In the genomic region with DNA sequence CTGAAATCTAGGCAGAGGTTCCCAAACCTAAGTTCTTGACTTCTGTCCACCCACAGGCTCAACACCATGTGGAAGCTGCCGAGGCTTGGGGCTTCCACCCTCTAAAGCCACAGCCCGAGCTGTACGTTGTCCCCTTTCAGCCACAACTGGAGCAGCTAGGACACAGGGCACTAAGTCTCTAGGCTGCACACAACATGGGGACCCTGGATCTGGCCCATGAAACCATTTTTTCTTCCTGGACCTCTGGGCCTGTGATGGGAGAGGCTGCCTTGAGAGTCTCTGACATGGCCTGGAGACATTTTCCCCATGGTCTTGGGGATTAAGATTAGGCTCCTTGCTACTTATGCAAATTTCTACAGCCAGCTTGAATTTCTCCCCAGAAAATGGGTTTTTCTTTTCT, we compare ENCODE assay signal across 31 cellular contexts.
DNase-seq lines count a peak whose midpoint lies in the region; ATAC-seq, FAIRE-seq and TF ChIP-seq lines count a peak whose summit lies in the region.
"Had no signal": no experiment of that assay in that cellular context is flagged by ENCODE, and none has a peak within 500 bp of the region (broad histone marks: within the 10 kb centered on the region; RNA-seq: fewer than 3 reads in every experiment).

No MANE protein-coding gene starts in this region.

- no peaks in the 10 kb centered on the region for H3K9me1 ChIP-seq in K562 (ENCODE audit: control insufficient read depth, insufficient read depth, low read length)

- no TSS peak for BruUV-seq in K562 (replicated peaks; lab: Mats Ljungman, UMichigan)

- H3K4me1 ChIP-seq in HEK293 (ENCODE audit: control insufficient read depth, insufficient read depth, low read length), result no peaks in the 10 kb centered on the region
- H3K4me1 ChIP-seq in K562 (replicated peaks in 1 of 2; ENCODE audit: control insufficient read depth in 2 of 2, insufficient read depth in 2 of 2, low read length in 2 of 2), result no peaks in the 10 kb centered on the region
- H3K4me1 ChIP-seq: A549, BE2C, BLaER1, Caco-2 had no signal

- no peak overlapping the region for H2AFZ ChIP-seq in K562 (ENCODE audit: low read depth, low read length)

- no peaks in the 10 kb centered on the region for H3K36me3 ChIP-seq in HEK293 (ENCODE audit: control insufficient read depth in 2 of 2, insufficient read depth in 1 of 2, low read length in 2 of 2)
- no peaks in the 10 kb centered on the region for H3K36me3 ChIP-seq in K562 (ENCODE audit: control insufficient read depth, insufficient read depth, low read length)
- H3K36me3 ChIP-seq: BE2C; BLaER1; BLaER1 treated with 17β-estradiol and CSF1 and Interleukin-3, amounts not matched to agents 10 nM and 100 nM had no signal

- no peak for TF ChIP-seq POLR2A in K562 (conservative IDR thresholded peaks at IDR 0.05)

- no peaks in the 10 kb centered on the region for H3K27me3 ChIP-seq in K562 (ENCODE audit: control insufficient read depth in 2 of 2, insufficient read depth in 2 of 2, low read length in 2 of 2)
- H3K27me3 ChIP-seq: BE2C; BLaER1; BLaER1 treated with 17β-estradiol and CSF1 and Interleukin-3, amounts not matched to agents 10 nM and 100 nM had no signal

- no peak overlapping the region for H3K9ac ChIP-seq in K562 (ENCODE audit: insufficient read depth in 1 of 2, low read depth in 2 of 2, low read length in 2 of 2)
- H3K9ac ChIP-seq: BLaER1; BLaER1 treated with 17β-estradiol and CSF1 and Interleukin-3, amounts not matched to agents 10 nM and 100 nM had no signal

- ATAC-seq in K562 (no peak), HG02852 (IDR thresholded peaks at IDR 0.05; ENCODE audit: unreplicated experiment) (no peak), GM18907 (IDR thresholded peaks at IDR 0.05; ENCODE audit: unreplicated experiment) (no peak)
- ATAC-seq: A549; CD8-positive, alpha-beta T cell had no signal

- TF ChIP-seq EP300 in K562 (IDR thresholded peaks at IDR 0.05; ENCODE audit: low read length), result no peak

- no peak overlapping the region for H3K4me3 ChIP-seq in HEK293 (ENCODE audit: low read depth, low read length)
- no peak overlapping the region for H3K4me3 ChIP-seq in K562
- H3K4me3 ChIP-seq: A549; BLaER1; BLaER1 treated with 17β-estradiol and CSF1 and Interleukin-3, amounts not matched to agents 10 nM and 100 nM had no signal

- H4K20me1 ChIP-seq in K562 (replicated peaks; ENCODE audit: control insufficient read depth, insufficient read depth, low read length), result no peaks in the 10 kb centered on the region
- H4K20me1 ChIP-seq: BLaER1; BLaER1 treated with 17β-estradiol and CSF1 and Interleukin-3, amounts not matched to agents 10 nM and 100 nM had no signal

- POLR2A ChIA-PET in HEK293 (lab: Yijun Ruan, JAX) (no interaction called here), K562 (lab: Yijun Ruan, JAX) (interaction anchor here (1.0 to 2.2 kb wide), 2 partner anchors 13 to 41 kb away, joined by 3 to 5 read pairs; no protein-coding TSS in a partner anchor)

- H3K9me3 ChIP-seq in HEK293 (ENCODE audit: control insufficient read depth, insufficient read depth, low read depth, low read length) (no peaks in the 10 kb centered on the region), K562 (replicated peaks; ENCODE audit: control insufficient read depth, insufficient read depth, low read depth, low read length) (no peaks in the 10 kb centered on the region; the same call in 1 of the 2 replicates)
- H3K9me3 ChIP-seq: A549, BE2C, Caco-2 had no signal

- CTCF ChIA-PET in HEK293 (lab: Yijun Ruan, JAX), result no interaction called here
- CTCF ChIA-PET in K562 (lab: Yijun Ruan, JAX; ENCODE audit: low intra/inter-chr PET ratio), result no interaction called here

- H3K4me2 ChIP-seq in K562 (ENCODE audit: insufficient read depth, low read length), result no peak overlapping the region
- H3K4me2 ChIP-seq: A549; BLaER1; BLaER1 treated with 17β-estradiol and CSF1 and Interleukin-3, amounts not matched to agents 10 nM and 100 nM had no signal

- in situ Hi-C loops in K562 (cut with MboI), result no loop called here

- TF ChIP-seq RAD21 in K562 (CRISPR knock-in tag; conservative IDR thresholded peaks at IDR 0.05 in 1 of 2, IDR thresholded peaks at IDR 0.05 in 1 of 2), result no peak

- TF ChIP-seq CTCF in HEK293 (tag by site-specific recombination; IDR thresholded peaks at IDR 0.05), result no peak
- no peak for TF ChIP-seq CTCF in K562 (IDR thresholded peaks at IDR 0.05 in 2 of 3, conservative IDR thresholded peaks at IDR 0.05 in 1 of 3; ENCODE audit: insufficient read depth in 2 of 3, low read depth in 1 of 3, low read length in 3 of 3)

- no peak for DNase-seq in K562 (ENCODE audit: extremely low read depth in 1 of 4, low spot score in 3 of 4)
- DNase-seq: 8988T; ACHN; AML-193; BE2C; C1 segment of cervical spinal cord; Caco-2; Calu3; CD4-positive, alpha-beta memory T cell; CD4-positive, alpha-beta T cell; CD4-positive, CD25-positive, alpha-beta regulatory T cell; CD8-positive, alpha-beta memory T cell; CD8-positive, alpha-beta T cell; COR-L47; DMS 273 treated with DMSO at 0.1 percent for 48 hours; DMS153; DMS53; DMS79; DMS79 treated with DMSO at 0.1 percent for 48 hours; DND-41; EL had no signal

- H3K27ac ChIP-seq in HEK293 (ENCODE audit: extremely low read depth, low read depth, low read length) (no peak overlapping the region), K562 (ENCODE audit: extremely low read depth, low read depth, low read length) (no peak overlapping the region)
- H3K27ac ChIP-seq: 22Rv1; A549; BLaER1; BLaER1 treated with 17β-estradiol and CSF1 and Interleukin-3, amounts not matched to agents 10 nM and 100 nM; C4-2B had no signal

- intact Hi-C loops in K562 (cut with micrococcal nuclease), result no loop called here

- no peak for FAIRE-seq in K562 (lab: Jason Lieb, UNC)
- FAIRE-seq: A204.1, A549, D721Med had no signal

- H3K79me2 ChIP-seq in K562 (ENCODE audit: control insufficient read depth, insufficient read depth, low read length), result no peaks in the 10 kb centered on the region

- WGBS in K562 (ENCODE audit: insufficient coverage, low coverage, missing lambda C conversion rate), result under 1% methylated on average over 3 of the region's 3 CpGs

TF ChIP-seq in HEK293, 187 proteins besides CTCF, POLR2A, EP300 and RAD21:
- TF ChIP-seq, protein P1, sequence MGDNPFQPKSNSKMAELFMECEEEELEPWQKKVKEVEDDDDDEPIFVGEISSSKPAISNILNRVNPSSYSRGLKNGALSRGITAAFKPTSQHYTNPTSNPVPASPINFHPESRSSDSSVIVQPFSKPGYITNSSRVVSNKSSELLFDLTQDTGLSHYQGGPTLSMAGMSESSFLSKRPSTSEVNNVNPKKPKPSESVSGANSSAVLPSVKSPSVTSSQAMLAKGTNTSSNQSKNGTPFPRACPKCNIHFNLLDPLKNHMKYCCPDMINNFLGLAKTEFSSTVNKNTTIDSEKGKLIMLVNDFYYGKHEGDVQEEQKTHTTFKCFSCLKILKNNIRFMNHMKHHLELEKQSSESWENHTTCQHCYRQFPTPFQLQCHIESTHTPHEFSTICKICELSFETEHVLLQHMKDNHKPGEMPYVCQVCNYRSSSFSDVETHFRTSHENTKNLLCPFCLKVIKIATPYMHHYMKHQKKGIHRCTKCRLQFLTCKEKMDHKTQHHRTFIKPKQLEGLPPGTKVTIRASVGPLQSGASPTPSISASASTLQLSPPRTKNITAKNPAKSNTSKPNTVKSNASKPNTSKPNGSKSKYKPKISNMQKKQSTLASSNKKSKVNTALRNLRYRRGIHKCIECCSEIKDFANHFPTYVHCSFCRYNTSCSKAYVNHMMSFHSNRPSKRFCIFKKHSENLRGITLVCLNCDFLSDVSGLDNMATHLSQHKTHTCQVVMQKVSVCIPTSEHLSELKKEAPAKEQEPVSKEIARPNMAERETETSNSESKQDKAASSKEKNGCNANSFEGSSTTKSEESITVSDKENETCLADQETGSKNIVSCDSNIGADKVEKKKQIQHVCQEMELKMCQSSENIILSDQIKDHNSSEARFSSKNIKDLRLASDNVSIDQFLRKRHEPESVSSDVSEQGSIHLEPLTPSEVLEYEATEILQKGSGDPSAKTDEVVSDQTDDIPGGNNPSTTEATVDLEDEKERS (tag by site-specific recombination; IDR thresholded peaks at IDR 0.05), result no peak
- peak; percentile 74 for TF ChIP-seq ZNF585B (tag by site-specific recombination; IDR thresholded peaks at IDR 0.05)

TF ChIP-seq in K562, 482 proteins besides CTCF, POLR2A, EP300 and RAD21 (continues in another document):
- TF ChIP-seq GTF2A2 (tag; IDR thresholded peaks at IDR 0.05) (no peak), SMC3 (conservative IDR thresholded peaks at IDR 0.05; ENCODE audit: insufficient read depth, low read depth, low read length) (no peak), PML (IDR thresholded peaks at IDR 0.05; ENCODE audit: low read length) (no peak), SUPT5H (IDR thresholded peaks at IDR 0.05) (no peak), CBX3 (IDR thresholded peaks at IDR 0.05; ENCODE audit: borderline replicate concordance in 1 of 2, low read length in 2 of 2) (peak in 1 of 2 experiments; percentile 53; a peak in 1 of 3 replicates)
- TF ChIP-seq, protein P2, sequence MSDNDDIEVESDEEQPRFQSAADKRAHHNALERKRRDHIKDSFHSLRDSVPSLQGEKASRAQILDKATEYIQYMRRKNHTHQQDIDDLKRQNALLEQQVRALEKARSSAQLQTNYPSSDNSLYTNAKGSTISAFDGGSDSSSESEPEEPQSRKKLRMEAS (CRISPR knock-in tag; IDR thresholded peaks at IDR 0.05), result no peak
- TF ChIP-seq, protein P3, sequence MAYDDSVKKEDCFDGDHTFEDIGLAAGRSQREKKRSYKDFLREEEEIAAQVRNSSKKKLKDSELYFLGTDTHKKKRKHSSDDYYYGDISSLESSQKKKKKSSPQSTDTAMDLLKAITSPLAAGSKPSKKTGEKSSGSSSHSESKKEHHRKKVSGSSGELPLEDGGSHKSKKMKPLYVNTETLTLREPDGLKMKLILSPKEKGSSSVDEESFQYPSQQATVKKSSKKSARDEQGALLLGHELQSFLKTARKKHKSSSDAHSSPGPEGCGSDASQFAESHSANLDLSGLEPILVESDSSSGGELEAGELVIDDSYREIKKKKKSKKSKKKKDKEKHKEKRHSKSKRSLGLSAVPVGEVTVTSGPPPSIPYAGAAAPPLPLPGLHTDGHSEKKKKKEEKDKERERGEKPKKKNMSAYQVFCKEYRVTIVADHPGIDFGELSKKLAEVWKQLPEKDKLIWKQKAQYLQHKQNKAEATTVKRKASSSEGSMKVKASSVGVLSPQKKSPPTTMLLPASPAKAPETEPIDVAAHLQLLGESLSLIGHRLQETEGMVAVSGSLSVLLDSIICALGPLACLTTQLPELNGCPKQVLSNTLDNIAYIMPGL (CRISPR knock-in tag; IDR thresholded peaks at IDR 0.05), result peak; percentile 0; the same call in 1 of the 2 replicates
